Comparison of ENCODE assay signal across 8 cellular contexts in genomic region chr7:56033671-56034432, GRCh38. TPM values are rescaled to one million over a fixed set of nuclear protein-coding genes. Genes with fewer than 3 reads are reported as not detected.
A peak's percentile ranks its signal among the peaks of the same experiment; 100 is the strongest.
DNase-seq lines count a peak whose midpoint lies in the region; ATAC-seq and TF ChIP-seq lines count a peak whose summit lies in the region.

No MANE protein-coding gene starts in this region.

- DNase-seq in AG10803 (ENCODE audit: low read depth) = peak; percentile 70
- peak; percentile 84 for DNase-seq in NCI-H2227 treated with DMSO at 0.1 percent for 48 hours (lab: John Stamatoyannopoulos, UW)
- DNase-seq in chondrocyte (ENCODE audit: low spot score) = no peak
- peak; percentile 66 for DNase-seq in left lobe of liver (ENCODE audit: low spot score)
- DNase-seq in stimulated activated CD4-positive, alpha-beta T cell treated with anti-CD3 and anti-CD28 coated beads, Interleukin-2, amount 100 ng/mL, for 48 hours = peak; percentile 55 to 57

- ATAC-seq in GM18907 (IDR thresholded peaks at IDR 0.05; ENCODE audit: unreplicated experiment) (peak; percentile 99), HG03108 (IDR thresholded peaks at IDR 0.05; ENCODE audit: unreplicated experiment) (peak; percentile 96), left lobe of liver (peak; percentile 81)
- peak; percentile 85 to 89 for ATAC-seq in activated CD4-positive, CD25-positive, alpha-beta regulatory T cell treated with anti-CD3 and anti-CD28 coated beads, Interleukin-2, amount 50 U/mL, for 24 hours

- peaks cover 19% of the 10 kb centered on the region for H3K4me1 Mint-ChIP-seq in chondrocyte (ENCODE audit: low read depth)

- peaks cover 10% of the 10 kb centered on the region for H3K36me3 Mint-ChIP-seq in chondrocyte (ENCODE audit: low read depth)

- peak overlapping the region; percentile 79 for H3K4me3 ChIP-seq in AG10803 (ENCODE audit: low read length)

- TF ChIP-seq CTCF in AG10803 (conservative IDR thresholded peaks at IDR 0.05; ENCODE audit: low read length) = peak; percentile 45
- peak; percentile 62 for TF ChIP-seq CTCF in chondrocyte (IDR thresholded peaks at IDR 0.05)

- no peaks in the 10 kb centered on the region for H3K9me3 Mint-ChIP-seq in chondrocyte (ENCODE audit: low read depth)

- H3K27ac Mint-ChIP-seq in chondrocyte (ENCODE audit: unreplicated experiment) = peak overlapping the region; percentile 88

- H3K27me3 Mint-ChIP-seq in chondrocyte (ENCODE audit: low read depth) = no peaks in the 10 kb centered on the region

- peak overlapping the region; percentile 85 for H3K4me3 Mint-ChIP-seq in chondrocyte (ENCODE audit: unreplicated experiment)

RNA-seq across cellular contexts. Expression of gene PSPH, which starts 17.4 kb away (rescaled TPM):
- 11.4 to 37.5 TPM (median 35.9 TPM) in 3 replicates for total RNA-seq in chondrocyte
- total RNA-seq in left lobe of liver = 9.0 TPM

RNA-seq across cellular contexts. Expression of gene CCT6A, which starts 17.7 kb away (rescaled TPM):
- total RNA-seq in chondrocyte (97.2 to 123 TPM (median 101 TPM) in 3 replicates), left lobe of liver (25.7 TPM)

RNA-seq across cellular contexts. Expression of gene SUMF2, which starts 30.2 kb away (rescaled TPM):
- 158 to 182 TPM (median 160 TPM) in 3 replicates for total RNA-seq in chondrocyte
- 83.3 TPM for total RNA-seq in left lobe of liver

RNA-seq across cellular contexts. Expression of gene PHKG1, which starts 58.9 kb away (rescaled TPM):
- 0.15 to 0.62 TPM (median 0.24 TPM) in 3 replicates for total RNA-seq in chondrocyte
- total RNA-seq in left lobe of liver = 0.78 TPM
